2 cellular contexts compared by ENCODE assay signal in genomic region chr11:46305295-46305694, GRCh38.
TF ChIP-seq lines count a peak whose summit lies in the region.

No MANE protein-coding gene starts in this region.

TF ChIP-seq in GM23338, 12 proteins besides CTCF, POLR2A, EP300 and RAD21 (continued from another document):
- TF ChIP-seq ZNF462 (CRISPR knock-in tag; IDR thresholded peaks at IDR 0.05) = no peak
- TF ChIP-seq ZNF114 (CRISPR knock-in tag; IDR thresholded peaks at IDR 0.05) = no peak
- TF ChIP-seq POLR2AphosphoS5 (IDR thresholded peaks at IDR 0.05; ENCODE audit: low read depth) = no peak
- TF ChIP-seq REST (IDR thresholded peaks at IDR 0.05; ENCODE audit: unreplicated experiment) = no peak
- no peak for TF ChIP-seq ZNF331 (CRISPR knock-in tag; IDR thresholded peaks at IDR 0.05; ENCODE audit: low read depth)
- TF ChIP-seq ETS1 (IDR thresholded peaks at IDR 0.05) = no peak
- TF ChIP-seq STAT1 (IDR thresholded peaks at IDR 0.05; ENCODE audit: unreplicated experiment) = no peak
- no peak for TF ChIP-seq CREB1 (CRISPR knock-in tag; IDR thresholded peaks at IDR 0.05; ENCODE audit: low read depth)
- TF ChIP-seq NANOG (IDR thresholded peaks at IDR 0.05; ENCODE audit: borderline replicate concordance) = no peak
- no peak for TF ChIP-seq EZH2 (IDR thresholded peaks at IDR 0.05; ENCODE audit: low read depth, unreplicated experiment)
- TF ChIP-seq JUNB (IDR thresholded peaks at IDR 0.05; ENCODE audit: unreplicated experiment) = no peak

TF ChIP-seq in H1, 55 proteins besides CTCF, POLR2A, EP300 and RAD21 (continued from another document):
- TF ChIP-seq MAFK (IDR thresholded peaks at IDR 0.05; ENCODE audit: low read depth, low read length) (no peak), ZNF274 (IDR thresholded peaks at IDR 0.05; ENCODE audit: borderline replicate concordance, extremely low read depth, low read length) (no peak)
